Comparison of ENCODE assay signal across 1 cellular context in genomic region chr1:212608209-212608955, GRCh38.
TF ChIP-seq lines count a peak whose summit lies in the region.

Gene ATF3 (plus strand): TSS chr1:212608761. CDS start chr1:212615022, 6,261 bp downstream.

TF ChIP-seq in K562, 482 proteins besides CTCF, POLR2A, EP300 and RAD21 (continued from another document and continues in another):
- peak in 1 of 2 experiments; percentile 44 for TF ChIP-seq AFF1 (IDR thresholded peaks at IDR 0.05; ENCODE audit: low read depth in 1 of 2, partially characterized antibody in 2 of 2)
- 0 out of 2 replicates have a peak, but pooled peaks have one; percentile 61 for TF ChIP-seq HDAC6 (IDR thresholded peaks at IDR 0.05; ENCODE audit: low read depth, low read length)
- no peak for TF ChIP-seq ZNF444 (CRISPR knock-in tag; IDR thresholded peaks at IDR 0.05)
- TF ChIP-seq RBM17 (IDR thresholded peaks at IDR 0.05; ENCODE audit: borderline replicate concordance, low read depth, low read length): no peak
- no peak for TF ChIP-seq SNAPC5 (CRISPR knock-in tag; IDR thresholded peaks at IDR 0.05)
- TF ChIP-seq TCF7 (IDR thresholded peaks at IDR 0.05; ENCODE audit: borderline replicate concordance): no peak
- TF ChIP-seq SIX5 (IDR thresholded peaks at IDR 0.05; ENCODE audit: borderline replicate concordance in 1 of 2, insufficient read depth in 1 of 2, low read depth in 1 of 2, low read length in 2 of 2): no peak
- peak; percentile 91; the same call in 1 of the 2 replicates for TF ChIP-seq ZNF609 (CRISPR knock-in tag; IDR thresholded peaks at IDR 0.05; ENCODE audit: borderline replicate concordance)
- no peak for TF ChIP-seq RFX1 (IDR thresholded peaks at IDR 0.05)
- TF ChIP-seq ZBTB26 (CRISPR knock-in tag; IDR thresholded peaks at IDR 0.05): 0 out of 2 replicates have a peak, but pooled peaks have one; percentile 18
- TF ChIP-seq IRF1 (CRISPR knock-in tag; IDR thresholded peaks at IDR 0.05; ENCODE audit: borderline replicate concordance): peak; percentile 91; the same call in 1 of the 2 replicates
- TF ChIP-seq ILK (tag; IDR thresholded peaks at IDR 0.05; ENCODE audit: borderline replicate concordance, low read depth): no peak
- TF ChIP-seq ZNF23 (CRISPR knock-in tag; IDR thresholded peaks at IDR 0.05): 0 out of 2 replicates have a peak, but pooled peaks have one; percentile 61
- no peak for TF ChIP-seq ZBTB5 (IDR thresholded peaks at IDR 0.05)
- no peak for TF ChIP-seq ZNF347 (CRISPR knock-in tag; IDR thresholded peaks at IDR 0.05; ENCODE audit: low read depth)
- peak; percentile 88; the same call in 1 of the 2 replicates for TF ChIP-seq ZNF282 (CRISPR knock-in tag; IDR thresholded peaks at IDR 0.05)
- TF ChIP-seq ZNF232 (CRISPR knock-in tag; IDR thresholded peaks at IDR 0.05): no peak
- no peak for TF ChIP-seq FOXA1 (IDR thresholded peaks at IDR 0.05; ENCODE audit: borderline replicate concordance)
- TF ChIP-seq REST (CRISPR knock-in tag; IDR thresholded peaks at IDR 0.05; ENCODE audit: low read depth): peak; percentile 68; the same call in 1 of the 2 replicates
- no peak; the same call in none of the 2 replicates for TF ChIP-seq NBN (IDR thresholded peaks at IDR 0.05; ENCODE audit: low read depth)
- no peak for TF ChIP-seq CBX8 (IDR thresholded peaks at IDR 0.05; ENCODE audit: borderline replicate concordance, extremely low read depth, low read depth, low read length, poor library complexity, severe bottlenecking)
- no peak for TF ChIP-seq CGGBP1 (CRISPR knock-in tag; IDR thresholded peaks at IDR 0.05)
- TF ChIP-seq PATZ1 (CRISPR knock-in tag; IDR thresholded peaks at IDR 0.05; ENCODE audit: borderline replicate concordance): no peak
- peak; percentile 39; the same call in 1 of the 2 replicates for TF ChIP-seq CBFA2T3 (IDR thresholded peaks at IDR 0.05)
- TF ChIP-seq HNRNPUL1 (IDR thresholded peaks at IDR 0.05; ENCODE audit: low read length): no peak
- peak; percentile 64 for TF ChIP-seq FOSL1 (tag; conservative IDR thresholded peaks at IDR 0.05)
- TF ChIP-seq ZBTB2 (IDR thresholded peaks at IDR 0.05): no peak
- peak; percentile 96 for TF ChIP-seq E2F5 (CRISPR knock-in tag; IDR thresholded peaks at IDR 0.05)
